ENCODE assay signal across 16 cellular contexts in genomic region chrX:39654183-39654925, GRCh38.
DNase-seq lines count a peak whose midpoint lies in the region; ATAC-seq and TF ChIP-seq lines count a peak whose summit lies in the region.
"Had no signal": no experiment of that assay in that cellular context is flagged by ENCODE, and none has a peak within 500 bp of the region (broad histone marks: within the 10 kb centered on the region; RNA-seq: fewer than 3 reads in every experiment).

No MANE protein-coding gene starts in this region.

- no peak overlapping the region for H2BK120ac ChIP-seq in H9 (ENCODE audit: low read depth, low read length, poor library complexity, severe bottlenecking)

- peaks cover 0 to 6% (median 5%) of the 10 kb centered on the region in 3 experiments; a peak in 4 of 7 replicates for H3K36me3 Mint-ChIP-seq in H9 (ENCODE audit: insufficient read depth in 1 of 3, low read depth in 3 of 3)
- H3K36me3 Mint-ChIP-seq: activated CD8-positive, alpha-beta memory T cell treated with anti-CD3 and anti-CD28 coated beads, Interleukin-2, amount 10 ng/mL, durations not matched to agents 7 days and 5 days; CD4-positive, alpha-beta memory T cell had no signal

- no peaks in the 10 kb centered on the region for H4K20me1 ChIP-seq in H9 (ENCODE audit: control insufficient read depth, insufficient read depth, insufficient read length)

- no peak overlapping the region for H3K27ac ChIP-seq in H9 (ENCODE audit: insufficient read length, low read depth, low read length)
- H3K27ac ChIP-seq in ectodermal cell (ENCODE audit: insufficient read depth, low read depth, low read length, poor library complexity, severe bottlenecking): peak overlapping the region; percentile 26
- H3K27ac ChIP-seq in gastroesophageal sphincter: peak overlapping the region in 1 of 4 donors; percentile 5
- H3K27ac ChIP-seq: left ventricle myocardium inferior, right atrium auricular region, thoracic aorta had no signal

- ATAC-seq in HG02610 (IDR thresholded peaks at IDR 0.05; ENCODE audit: unreplicated experiment) (no peak), gastroesophageal sphincter (no peak), GM18519 (IDR thresholded peaks at IDR 0.05; ENCODE audit: low FRiP score, unreplicated experiment) (no peak)
- ATAC-seq: activated CD8-positive, alpha-beta memory T cell treated with anti-CD3 and anti-CD28 coated beads, Interleukin-2, amount 10 ng/mL, durations not matched to agents 7 days and 5 days; Right ventricle myocardium inferior had no signal

- H4K5ac ChIP-seq in H9 (ENCODE audit: insufficient read length, low read depth, low read length): no peak overlapping the region

- H3T11ph ChIP-seq in H9 (ENCODE audit: low read length): no peak overlapping the region

- no peaks in the 10 kb centered on the region for H3K27me3 ChIP-seq in H9 (ENCODE audit: insufficient read depth, low read length)
- no peaks in the 10 kb centered on the region for H3K27me3 ChIP-seq in ectodermal cell (ENCODE audit: control insufficient read depth, insufficient read depth, low read length, poor library complexity, severe bottlenecking)
- H3K27me3 ChIP-seq in gastroesophageal sphincter: no peaks in the 10 kb centered on the region
- H3K27me3 ChIP-seq: right atrium auricular region had no signal

- H3K4ac ChIP-seq in H9 (ENCODE audit: low read depth, low read length): no peak overlapping the region

- no CpG with 5 or more reads among the region's 16 CpGs for WGBS in H9 (ENCODE audit: extremely low coverage, insufficient read length, low lambda C conversion rate)
- 12 to 14% methylated on average over 16 of the region's 16 CpGs for WGBS in ectodermal cell, 2 experiments
- WGBS in gastroesophageal sphincter (ENCODE audit: low coverage in 1 of 2), 2 donors: 70 to 73% methylated on average over 8 to 14 of the region's 16 CpGs

- no peaks in the 10 kb centered on the region for H3K79me2 ChIP-seq in H9 (ENCODE audit: insufficient read depth, low read length)

- no peak overlapping the region for H2AFZ ChIP-seq in H9 (ENCODE audit: low read length)

- peaks cover 72 to 80% of the 10 kb centered on the region in 2 experiments for H3K9me3 Mint-ChIP-seq in H9
- H3K9me3 Mint-ChIP-seq: activated T-helper 2 cell treated with anti-CD3 and anti-CD28 coated beads, Interferon-gamma antibody, Interleukin-2, Interleukin-4, amounts not matched to agents 10 μg/mL and 5 μg/mL and 100 μg/mL, durations not matched to agents 14 hours and 24 hours and 36 hours had no signal

- H3K9me3 ChIP-seq in H9 (ENCODE audit: control insufficient read depth, low read depth, low read length) (no peaks in the 10 kb centered on the region), ectodermal cell (ENCODE audit: control insufficient read depth, low read length) (no peaks in the 10 kb centered on the region), gastroesophageal sphincter (no peaks in the 10 kb centered on the region)
- H3K9me3 ChIP-seq: left ventricle myocardium inferior, right atrium auricular region, thoracic aorta had no signal

- H2AK5ac ChIP-seq in H9 (ENCODE audit: insufficient read length, low read length): no peak overlapping the region

- H3K23me2 ChIP-seq in H9 (ENCODE audit: insufficient read length, low read depth, low read length, poor library complexity, severe bottlenecking): no peaks in the 10 kb centered on the region

- no peaks in the 10 kb centered on the region for H3K79me1 ChIP-seq in H9 (ENCODE audit: insufficient read depth, low read depth, low read length, poor library complexity, severe bottlenecking)

- H3K23ac ChIP-seq in H9 (ENCODE audit: insufficient read length, low read depth, low read length): no peak overlapping the region

- no peak overlapping the region for H4K8ac ChIP-seq in H9 (replicated peaks; ENCODE audit: insufficient read length, low read depth, low read length)

- H3K56ac ChIP-seq in H9 (ENCODE audit: insufficient read length, low read depth, low read length): no peak overlapping the region

- H3K4me2 ChIP-seq in H9 (ENCODE audit: insufficient read depth, insufficient read length, low read length): peak overlapping the region; percentile 41

- H3K4me1 ChIP-seq in H9 (ENCODE audit: insufficient read depth, low read length) (peaks cover 4% of the 10 kb centered on the region; the same call in 1 of the 2 replicates), ectodermal cell (ENCODE audit: control insufficient read depth, insufficient read depth, low read length) (peaks cover 8% of the 10 kb centered on the region), gastroesophageal sphincter (peaks cover 0 to 4% (median 0%) of the 10 kb centered on the region in 3 donors)
- H3K4me1 ChIP-seq: left ventricle myocardium inferior, right atrium auricular region had no signal

- H3K4me1 Mint-ChIP-seq in H9: peaks cover 44 to 46% of the 10 kb centered on the region in 2 experiments
- H3K4me1 Mint-ChIP-seq: activated CD8-positive, alpha-beta memory T cell treated with anti-CD3 and anti-CD28 coated beads, Interleukin-2, amount 10 ng/mL, durations not matched to agents 7 days and 5 days had no signal

- no peak for TF ChIP-seq POLR2A in gastroesophageal sphincter (IDR thresholded peaks at IDR 0.05)

- no peaks in the 10 kb centered on the region for H3K36me3 ChIP-seq in ectodermal cell (ENCODE audit: control insufficient read depth, insufficient read depth, low read length)
- H3K36me3 ChIP-seq in gastroesophageal sphincter: no peaks in the 10 kb centered on the region
- H3K36me3 ChIP-seq: left ventricle myocardium inferior, right atrium auricular region, thoracic aorta had no signal

- H2BK20ac ChIP-seq in H9 (ENCODE audit: low read depth, low read length, poor library complexity, severe bottlenecking): no peak overlapping the region

- no peak overlapping the region for H2BK5ac ChIP-seq in H9 (ENCODE audit: insufficient read length, low read length)

- H3K14ac ChIP-seq in H9 (ENCODE audit: insufficient read depth, low read length): peak overlapping the region; percentile 39; the same call in 1 of the 2 replicates

- no peak for TF ChIP-seq EP300 in gastroesophageal sphincter (IDR thresholded peaks at IDR 0.05)

- H3K9ac ChIP-seq in H9 (ENCODE audit: extremely low read depth, insufficient read length, low read length): no peak overlapping the region

- peak overlapping the region; percentile 96 to 98 (median 97) for H3K27ac Mint-ChIP-seq in H9
- H3K27ac Mint-ChIP-seq: activated CD8-positive, alpha-beta memory T cell treated with anti-CD3 and anti-CD28 coated beads, Interleukin-2, amount 10 ng/mL, durations not matched to agents 7 days and 5 days; activated T-helper 2 cell treated with anti-CD3 and anti-CD28 coated beads, Interferon-gamma antibody, Interleukin-2, Interleukin-4, amounts not matched to agents 10 μg/mL and 5 μg/mL and 100 μg/mL, durations not matched to agents 14 hours and 24 hours and 36 hours; CD4-positive, alpha-beta memory T cell had no signal

- no peak overlapping the region for H4K91ac ChIP-seq in H9 (ENCODE audit: insufficient read length, low read depth, low read length)

- TF ChIP-seq CTCF in H9 (conservative IDR thresholded peaks at IDR 0.05): no peak
- TF ChIP-seq CTCF in gastroesophageal sphincter (IDR thresholded peaks at IDR 0.05): no peak

- H2BK12ac ChIP-seq in H9 (ENCODE audit: insufficient read length, low read depth, low read length): no peak overlapping the region

- no peak overlapping the region for H3K4me3 ChIP-seq in ectodermal cell (ENCODE audit: insufficient read depth, low read depth, low read length)
- no peak overlapping the region for H3K4me3 ChIP-seq in gastroesophageal sphincter
- H3K4me3 ChIP-seq: left ventricle myocardium inferior, right atrium auricular region, thoracic aorta had no signal

- no peak overlapping the region for H2BK15ac ChIP-seq in H9 (ENCODE audit: low read depth, low read length)

- peak overlapping the region; percentile 45 to 69 for H3K4me3 Mint-ChIP-seq in H9
- H3K4me3 Mint-ChIP-seq: activated CD8-positive, alpha-beta memory T cell treated with anti-CD3 and anti-CD28 coated beads, Interleukin-2, amount 10 ng/mL, durations not matched to agents 7 days and 5 days; CD4-positive, alpha-beta memory T cell had no signal

- peak; percentile 49 for DNase-seq in H9
- peak; percentile 88 to 89 for DNase-seq in NCI-H524 (lab: John Stamatoyannopoulos, UW)
- DNase-seq in pons (ENCODE audit: low spot score): peak; percentile 3
- DNase-seq: activated CD4-positive, alpha-beta T cell treated with anti-CD3 and anti-CD28 coated beads for 4 hours; activated CD8-positive, alpha-beta memory T cell treated with anti-CD3 and anti-CD28 coated beads, Interleukin-2, amount 10 ng/mL, durations not matched to agents 7 days and 5 days; CD4-positive, alpha-beta memory T cell; DND-41; left ventricle myocardium inferior had no signal

- peak overlapping the region; percentile 36 for H3K18ac ChIP-seq in H9 (ENCODE audit: insufficient read length, low read depth, low read length)

- H3K27me3 Mint-ChIP-seq in H9 (ENCODE audit: low read depth): peaks cover 4% of the 10 kb centered on the region

Comparison
In these comparisons a context has a peak if more than half of its experiments do, and no peak if none do; other contexts are left out.
1. DNase-seq: peak in every context shown above with its lines; median percentile 88 in NCI-H524; 49 in H9; 3 in pons.